ENCODE assay signal across 29 cellular contexts in genomic region chr3:149406244-149406752, GRCh38. TPM values are rescaled to one million over a fixed set of nuclear protein-coding genes. Genes with fewer than 3 reads are reported as not detected.
"Had no signal": no experiment of that assay in that cellular context is flagged by ENCODE, and none has a peak within 500 bp of the region (broad histone marks: within the 10 kb centered on the region; RNA-seq: fewer than 3 reads in every experiment).

No MANE protein-coding gene starts in this region.

- H3K4me1 ChIP-seq: adrenal gland, SJSA1 had no signal

- H3K4me3 Mint-ChIP-seq: activated B cell treated with CpG ODN at 0.5 μM for 24 hours; activated CD4-positive, alpha-beta memory T cell treated with anti-CD3 and anti-CD28 coated beads for 36 hours; activated naive CD4-positive, alpha-beta T cell treated with anti-CD3 and anti-CD28 coated beads for 36 hours; activated T-cell treated with anti-CD3 and anti-CD28 coated beads, Interleukin-2, amount 50 U/mL, for 24 hours; activated T-helper 1 cell treated with anti-CD3 and anti-CD28 coated beads, Interleukin-12 subunit alpha, Interleukin-12 subunit beta, Interleukin-2, Interleukin-4 antibody, amounts not matched to agents 30 ng/mL and 10 ng/mL and 1 ng/mL, durations not matched to agents 14 hours and 24 hours and 36 hours; brain; T-helper 1 cell treated with Interleukin-12 subunit alpha and Interleukin-12 subunit beta and Interleukin-4 antibody, amounts not matched to agents 30 μg/mL and 1 μg/mL, for 36 hours; T-helper 2 cell treated with Interferon-gamma antibody and Interleukin-4, amounts not matched to agents 5 μg/mL and 100 μg/mL, for 36 hours had no signal

- H3K27me3 ChIP-seq: adrenal gland, Peyer's patch, SJSA1 had no signal

- DNase-seq: activated B cell treated with CpG ODN at 0.5 μM for 24 hours; activated CD4-positive, alpha-beta memory T cell treated with anti-CD3 and anti-CD28 coated beads for 36 hours; activated CD4-positive, alpha-beta T cell treated with anti-CD3 and anti-CD28 coated beads for 4 hours; activated CD4-positive, alpha-beta T cell treated with anti-CD3 and anti-CD28 coated beads, Interleukin-2, amount 50 U/mL, for 1 hour; activated CD4-positive, CD25-positive, alpha-beta regulatory T cell treated with anti-CD3 and anti-CD28 coated beads, Interleukin-2, amount 50 U/mL, for 72 hours; activated gamma-delta T cell treated with Interleukin-2 at 50 U/mL for 16 hours; activated naive CD4-positive, alpha-beta T cell treated with anti-CD3 and anti-CD28 coated beads for 36 hours; activated T-cell treated with anti-CD3 and anti-CD28 coated beads, Interleukin-2, amount 50 U/mL, for 24 hours; adrenal gland; caudate nucleus; cerebellar nuclear complex; NCI-H1092 treated with DMSO at 0.1 percent for 48 hours; NCI-H1417 treated with DMSO at 0.1 percent for 48 hours; NCI-H187 treated with DMSO at 0.1 percent for 48 hours; NCI-H2081; NCI-H345; NCI-H524 treated with DMSO at 0.1 percent for 48 hours; Peyer's patch; RPMI8226; SHP77 treated with DMSO at 0.1 percent for 48 hours; SK-N-SH had no signal

- H3K4me3 ChIP-seq: adrenal gland, Peyer's patch, SJSA1 had no signal

- H3K36me3 Mint-ChIP-seq: activated CD4-positive, alpha-beta memory T cell treated with anti-CD3 and anti-CD28 coated beads for 36 hours; activated naive CD4-positive, alpha-beta T cell treated with anti-CD3 and anti-CD28 coated beads, Interleukin-2, amount 50 U/mL, for 72 hours; brain had no signal

- H3K9me3 Mint-ChIP-seq: activated B cell treated with CpG ODN at 0.5 μM for 24 hours; activated CD4-positive, alpha-beta memory T cell treated with anti-CD3 and anti-CD28 coated beads for 36 hours; activated naive CD4-positive, alpha-beta T cell treated with anti-CD3 and anti-CD28 coated beads for 36 hours; activated naive CD4-positive, alpha-beta T cell treated with anti-CD3 and anti-CD28 coated beads, Interleukin-2, amount 50 U/mL, for 72 hours; activated T-cell treated with anti-CD3 and anti-CD28 coated beads, Interleukin-2, amount 50 U/mL, for 24 hours; activated T-helper 1 cell treated with anti-CD3 and anti-CD28 coated beads, Interleukin-12 subunit alpha, Interleukin-12 subunit beta, Interleukin-2, Interleukin-4 antibody, amounts not matched to agents 30 ng/mL and 10 ng/mL and 1 ng/mL, durations not matched to agents 14 hours and 24 hours and 36 hours; T-helper 1 cell treated with Interleukin-12 subunit alpha and Interleukin-12 subunit beta and Interleukin-4 antibody, amounts not matched to agents 30 μg/mL and 1 μg/mL, for 36 hours; T-helper 2 cell treated with Interferon-gamma antibody and Interleukin-4, amounts not matched to agents 5 μg/mL and 100 μg/mL, for 36 hours had no signal

- H3K9me3 ChIP-seq: adrenal gland, Peyer's patch, SJSA1, SK-N-SH had no signal

- ATAC-seq: activated naive CD4-positive, alpha-beta T cell treated with anti-CD3 and anti-CD28 coated beads, Interleukin-2, amount 50 U/mL, for 72 hours had no signal

- H3K27ac ChIP-seq: adrenal gland, Peyer's patch, SJSA1, VCaP had no signal

- H3K36me3 ChIP-seq: adrenal gland, Peyer's patch, SJSA1 had no signal

- H3K27ac Mint-ChIP-seq: activated B cell treated with CpG ODN at 0.5 μM for 24 hours; activated CD4-positive, alpha-beta memory T cell treated with anti-CD3 and anti-CD28 coated beads for 36 hours; activated naive CD4-positive, alpha-beta T cell treated with anti-CD3 and anti-CD28 coated beads for 36 hours; activated T-cell treated with anti-CD3 and anti-CD28 coated beads, Interleukin-2, amount 50 U/mL, for 24 hours; activated T-helper 1 cell treated with anti-CD3 and anti-CD28 coated beads, Interleukin-12 subunit alpha, Interleukin-12 subunit beta, Interleukin-2, Interleukin-4 antibody, amounts not matched to agents 30 ng/mL and 10 ng/mL and 1 ng/mL, durations not matched to agents 14 hours and 24 hours and 36 hours; brain; T-helper 1 cell treated with Interleukin-12 subunit alpha and Interleukin-12 subunit beta and Interleukin-4 antibody, amounts not matched to agents 30 μg/mL and 1 μg/mL, for 36 hours; T-helper 2 cell treated with Interferon-gamma antibody and Interleukin-4, amounts not matched to agents 5 μg/mL and 100 μg/mL, for 36 hours had no signal

- H3K4me1 Mint-ChIP-seq: activated B cell treated with CpG ODN at 0.5 μM for 24 hours, brain had no signal

RNA-seq across cellular contexts. Expression of gene TM4SF1, which starts 28.8 kb away (rescaled TPM):
- total RNA-seq: activated B cell treated with CpG ODN at 0.5 μM for 24 hours; activated CD8-positive, alpha-beta memory T cell treated with anti-CD3 and anti-CD28 coated beads for 36 hours; activated naive CD4-positive, alpha-beta T cell treated with anti-CD3 and anti-CD28 coated beads for 36 hours; activated naive CD4-positive, alpha-beta T cell treated with anti-CD3 and anti-CD28 coated beads, Interleukin-2, amount 50 U/mL, for 72 hours had no signal
